ENCODE assay signal across 8 cellular contexts in the genomic region with DNA sequence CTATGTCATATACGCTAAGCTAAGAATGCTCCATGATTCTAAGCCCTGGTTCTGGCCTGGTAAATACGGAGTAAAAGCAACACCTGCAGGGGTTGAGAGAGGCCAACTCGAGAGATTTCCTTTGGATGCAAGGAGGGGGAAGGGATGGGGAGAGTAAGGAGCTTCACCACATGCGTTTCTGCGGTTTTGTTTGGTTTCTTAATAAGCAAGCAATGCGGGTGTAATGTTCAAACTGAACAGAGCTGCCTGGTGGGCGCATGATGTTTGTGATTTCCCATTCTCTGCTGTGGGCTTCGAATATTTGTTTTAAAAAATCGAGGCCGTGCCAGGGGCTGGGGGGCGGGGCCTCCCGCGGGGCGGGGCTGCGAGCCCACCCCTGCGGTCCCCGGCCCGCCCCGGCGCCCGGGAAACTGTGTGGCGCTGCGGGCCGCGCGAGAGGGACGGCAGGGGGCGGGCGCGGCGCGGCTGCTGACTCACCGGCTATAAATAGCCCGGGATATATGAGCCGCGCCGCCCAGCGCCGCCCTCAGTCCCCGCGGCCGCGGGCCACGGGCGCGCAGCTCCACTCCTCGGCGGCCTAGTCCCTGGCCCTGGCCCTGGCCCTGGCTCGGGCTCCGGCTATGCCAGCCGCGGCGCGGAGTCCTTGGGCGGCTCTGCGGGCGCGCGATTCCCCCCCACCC. TPM values are rescaled to one million over a fixed set of nuclear protein-coding genes. Genes with fewer than 3 reads are reported as not detected.
DNase-seq lines count a peak whose midpoint lies in the region; FAIRE-seq and TF ChIP-seq lines count a peak whose summit lies in the region.

No MANE protein-coding gene starts in this region.

- H3K27ac Mint-ChIP-seq in T-helper 2 cell treated with Interferon-gamma antibody and Interleukin-4, amounts not matched to agents 5 μg/mL and 100 μg/mL, for 36 hours, result peak overlapping the region; percentile 60

- CTCF ChIA-PET in HEK293T (lab: Yijun Ruan, JAX), result interaction anchor here (0.7 to 1.5 kb wide), 2 partner anchors 15 to 18 kb away, joined by 5 to 9 read pairs; no protein-coding TSS in a partner anchor

- no peaks in the 10 kb centered on the region for H3K27me3 Mint-ChIP-seq in T-helper 2 cell treated with Interferon-gamma antibody and Interleukin-4, amounts not matched to agents 5 μg/mL and 100 μg/mL, for 36 hours (ENCODE audit: low read depth)

- H3K27me3 ChIP-seq in ascending aorta (no peaks in the 10 kb centered on the region), rectal smooth muscle tissue (ENCODE audit: control insufficient read depth, insufficient read depth, low read length) (no peaks in the 10 kb centered on the region)

- H3K9me3 Mint-ChIP-seq in T-helper 2 cell treated with Interferon-gamma antibody and Interleukin-4, amounts not matched to agents 5 μg/mL and 100 μg/mL, for 36 hours, result no peaks in the 10 kb centered on the region

- peak overlapping the region; percentile 25 for H3K4me3 Mint-ChIP-seq in T-helper 2 cell treated with Interferon-gamma antibody and Interleukin-4, amounts not matched to agents 5 μg/mL and 100 μg/mL, for 36 hours

- H3K9me3 ChIP-seq in ascending aorta, result no peaks in the 10 kb centered on the region

- H3K36me3 ChIP-seq in ascending aorta (peaks cover 26 to 31% of the 10 kb centered on the region in 2 donors), rectal smooth muscle tissue (ENCODE audit: control insufficient read depth, insufficient read depth, low read length) (peaks cover 3% of the 10 kb centered on the region)

- peak overlapping the region; percentile 40 for H3K9ac ChIP-seq in rectal smooth muscle tissue (ENCODE audit: low read length)

- H3K27ac ChIP-seq in ascending aorta (peak overlapping the region; percentile 100), rectal smooth muscle tissue (ENCODE audit: low read depth, low read length) (peak overlapping the region; percentile 100)

- H3K4me1 ChIP-seq in ascending aorta, result peaks cover 12 to 24% of the 10 kb centered on the region in 2 donors
- H3K4me1 ChIP-seq in rectal smooth muscle tissue (ENCODE audit: control insufficient read depth, insufficient read depth, low read length), result peaks cover 24% of the 10 kb centered on the region

- H3K4me1 Mint-ChIP-seq in T-helper 2 cell treated with Interferon-gamma antibody and Interleukin-4, amounts not matched to agents 5 μg/mL and 100 μg/mL, for 36 hours (ENCODE audit: low read depth), result peaks cover 12% of the 10 kb centered on the region

- POLR2A ChIA-PET in HEK293T (lab: Yijun Ruan, JAX), result interaction anchor here (0.5 to 2.7 kb wide), 16 partner anchors 9 to 177 kb away, joined by 3 to 42 read pairs (median 6); a partner anchor contains a TSS

- intact Hi-C loops in ascending aorta (cut with DNase I), result loop anchor here (1.0 to 2.0 kb wide), 3 partner anchors 15 to 50 kb away; no protein-coding TSS in a partner anchor

- peak in 2 of 3 experiments; percentile 19 to 77 for TF ChIP-seq CTCF in ascending aorta (IDR thresholded peaks at IDR 0.05)

- DNase-seq in ELR (ENCODE audit: low read depth) (peak; percentile 88), HEK293T (ENCODE audit: extremely low spot score) (peak; percentile 96), NCI-H1417 treated with DMSO at 0.1 percent for 48 hours (lab: John Stamatoyannopoulos, UW) (peak; percentile 33), ascending aorta (ENCODE audit: low spot score in 2 of 2) (peak in 1 of 2 donors; percentile 92), hepatic stellate cell (ENCODE audit: low spot score) (peak; percentile 92), urothelium cell line (ENCODE audit: low spot score) (peak; percentile 95)
- peak; percentile 88 for DNase-seq in T-helper 2 cell treated with Interferon-gamma antibody and Interleukin-4, amounts not matched to agents 5 μg/mL and 100 μg/mL, for 36 hours (ENCODE audit: low spot score)

- peaks cover 15% of the 10 kb centered on the region for H3K36me3 Mint-ChIP-seq in T-helper 2 cell treated with Interferon-gamma antibody and Interleukin-4, amounts not matched to agents 5 μg/mL and 100 μg/mL, for 36 hours (ENCODE audit: low read depth)

- H3K4me3 ChIP-seq in ascending aorta (peak overlapping the region; percentile 88 to 91), rectal smooth muscle tissue (ENCODE audit: low read length) (peak overlapping the region; percentile 75)

- no peak for FAIRE-seq in urothelium cell line (lab: Jason Lieb, UNC)

TF ChIP-seq in HEK293T, 16 proteins besides CTCF, POLR2A, EP300 and RAD21:
- TF ChIP-seq FOXM1 (IDR thresholded peaks at IDR 0.05; ENCODE audit: borderline replicate concordance) (no peak), FOXA1 (IDR thresholded peaks at IDR 0.05) (no peak), ARNT (IDR thresholded peaks at IDR 0.05) (no peak), L3MBTL2 (conservative IDR thresholded peaks at IDR 0.05) (no peak), NFRKB (IDR thresholded peaks at IDR 0.05) (no peak), HDGF (IDR thresholded peaks at IDR 0.05; ENCODE audit: borderline replicate concordance) (no peak), LEF1 (IDR thresholded peaks at IDR 0.05; ENCODE audit: borderline replicate concordance) (no peak; the same call in 1 of the 2 replicates), SUZ12 (IDR thresholded peaks at IDR 0.05) (no peak), FOXK2 (IDR thresholded peaks at IDR 0.05) (no peak), SP1 (IDR thresholded peaks at IDR 0.05) (no peak), ELF4 (IDR thresholded peaks at IDR 0.05) (no peak), ZNF384 (IDR thresholded peaks at IDR 0.05) (no peak), TARDBP (IDR thresholded peaks at IDR 0.05) (no peak), BHLHE40 (IDR thresholded peaks at IDR 0.05; ENCODE audit: borderline replicate concordance) (no peak), CTBP1 (IDR thresholded peaks at IDR 0.05; ENCODE audit: borderline replicate concordance) (no peak)
- TF ChIP-seq, protein P1, sequence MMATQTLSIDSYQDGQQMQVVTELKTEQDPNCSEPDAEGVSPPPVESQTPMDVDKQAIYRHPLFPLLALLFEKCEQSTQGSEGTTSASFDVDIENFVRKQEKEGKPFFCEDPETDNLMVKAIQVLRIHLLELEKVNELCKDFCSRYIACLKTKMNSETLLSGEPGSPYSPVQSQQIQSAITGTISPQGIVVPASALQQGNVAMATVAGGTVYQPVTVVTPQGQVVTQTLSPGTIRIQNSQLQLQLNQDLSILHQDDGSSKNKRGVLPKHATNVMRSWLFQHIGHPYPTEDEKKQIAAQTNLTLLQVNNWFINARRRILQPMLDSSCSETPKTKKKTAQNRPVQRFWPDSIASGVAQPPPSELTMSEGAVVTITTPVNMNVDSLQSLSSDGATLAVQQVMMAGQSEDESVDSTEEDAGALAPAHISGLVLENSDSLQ (IDR thresholded peaks at IDR 0.05), result no peak

RNA-seq across cellular contexts. Expression of a gene that starts 5.1 kb away (rescaled TPM):
- 14.9 TPM for total RNA-seq in ascending aorta

RNA-seq across cellular contexts. Expression of a gene that starts 30.4 kb away (rescaled TPM):
- 45.3 TPM for total RNA-seq in ascending aorta

RNA-seq across cellular contexts. Expression of a gene that starts 48.8 kb away (rescaled TPM):
- total RNA-seq in ascending aorta, result 33.7 TPM
